In the genomic region with DNA sequence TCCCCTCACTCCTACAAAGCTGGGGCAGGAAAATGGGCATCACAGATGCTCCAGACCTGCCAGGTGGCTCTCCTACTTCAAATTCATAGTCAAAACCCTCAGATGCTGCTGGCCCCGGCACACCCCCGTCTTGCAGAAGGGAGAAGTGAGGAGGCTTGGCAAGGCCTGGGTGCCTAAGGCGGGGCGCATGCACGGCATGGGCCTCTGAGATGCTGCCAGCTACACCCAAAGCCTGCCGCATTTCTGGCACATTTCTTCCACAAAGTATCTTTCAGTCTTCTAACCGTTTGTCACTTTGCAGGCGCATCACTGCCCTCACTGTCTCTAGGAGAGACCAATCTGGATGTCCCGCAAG, we compare ENCODE assay signal across 1 cellular context.
TF ChIP-seq lines count a peak whose summit lies in the region.

No MANE protein-coding gene starts in this region.

TF ChIP-seq in endothelial cell of umbilical vein, 7 proteins besides CTCF, POLR2A, EP300 and RAD21:
- no peak for TF ChIP-seq POLR2AphosphoS5 (IDR thresholded peaks at IDR 0.05; ENCODE audit: insufficient read depth, low read depth, low read length)
- no peak for TF ChIP-seq EZH2 (IDR thresholded peaks at IDR 0.05; ENCODE audit: borderline replicate concordance, low read depth, low read length, severe bottlenecking)
- no peak for TF ChIP-seq JUN (IDR thresholded peaks at IDR 0.05; ENCODE audit: borderline replicate concordance, insufficient read depth, insufficient read length, low read depth)
- no peak for TF ChIP-seq GATA2 (IDR thresholded peaks at IDR 0.05; ENCODE audit: insufficient read depth, insufficient read length, low read depth, low read length)
- TF ChIP-seq FOS (IDR thresholded peaks at IDR 0.05; ENCODE audit: borderline replicate concordance, insufficient read depth, low read length), result no peak
- TF ChIP-seq, protein P1, sequence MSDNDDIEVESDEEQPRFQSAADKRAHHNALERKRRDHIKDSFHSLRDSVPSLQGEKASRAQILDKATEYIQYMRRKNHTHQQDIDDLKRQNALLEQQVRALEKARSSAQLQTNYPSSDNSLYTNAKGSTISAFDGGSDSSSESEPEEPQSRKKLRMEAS (IDR thresholded peaks at IDR 0.05; ENCODE audit: insufficient read depth, insufficient read length), result no peak
- TF ChIP-seq MYC (IDR thresholded peaks at IDR 0.05; ENCODE audit: low read depth, low read length), result no peak
TF ChIP-seq in endothelial cell of umbilical vein: peak in this region for 0.
